ENCODE assay signal across 24 cellular contexts in the genomic region with DNA sequence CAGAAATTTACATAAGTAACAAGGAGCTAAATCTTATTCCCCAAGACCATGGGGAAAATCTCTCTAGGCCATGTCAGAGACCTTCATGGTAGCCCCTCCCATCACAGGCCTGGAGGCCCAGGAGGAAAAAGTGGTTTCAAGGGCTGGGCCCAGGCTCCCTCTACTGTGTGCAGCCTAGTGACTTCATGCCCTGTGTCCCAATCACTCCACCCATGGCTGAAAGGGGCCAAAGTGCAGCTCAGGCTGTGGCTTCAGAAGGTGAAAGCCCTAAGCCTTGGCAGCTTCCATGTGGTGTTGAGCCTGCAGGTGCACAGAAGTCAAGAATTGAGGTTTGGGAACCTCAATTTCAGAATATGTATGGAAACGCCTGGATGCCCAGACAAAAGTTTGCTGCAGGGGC.
"Had no signal": no experiment of that assay in that cellular context is flagged by ENCODE, and none has a peak within 500 bp of the region (broad histone marks: within the 10 kb centered on the region; RNA-seq: fewer than 3 reads in every experiment).

No MANE protein-coding gene starts in this region.

- DNase-seq: colonic mucosa; cortex of kidney; dermis blood vessel endothelial cell; dorsolateral prefrontal cortex; effector CD4-positive, alpha-beta T cell; effector CD8-positive, alpha-beta T cell; effector memory CD4-positive, alpha-beta T cell; effector memory CD8-positive, alpha-beta T cell; endodermal cell; erythroblast; esophagus squamous epithelium; foreskin fibroblast; foreskin keratinocyte; foreskin melanocyte; gastrocnemius medialis; glutamatergic neuron; head of caudate nucleus; heart left ventricle; heart right ventricle had no signal

- H3K27ac ChIP-seq: colonic mucosa, coronary artery, dorsolateral prefrontal cortex, epithelial cell of prostate, esophagus muscularis mucosa, esophagus squamous epithelium, foreskin keratinocyte, gastrocnemius medialis, gastroesophageal sphincter, heart left ventricle, heart right ventricle had no signal

- ATAC-seq: effector memory CD8-positive, alpha-beta T cell; esophagus mucosa; foreskin keratinocyte; gastrocnemius medialis; gastroesophageal sphincter; heart left ventricle; heart right ventricle had no signal

- H3K27me3 ChIP-seq: colonic mucosa, dorsolateral prefrontal cortex, esophagus muscularis mucosa, esophagus squamous epithelium, foreskin keratinocyte, gastrocnemius medialis, gastroesophageal sphincter, heart left ventricle, heart right ventricle had no signal

- H3K4me3 ChIP-seq: colonic mucosa, coronary artery, dorsolateral prefrontal cortex, esophagus muscularis mucosa, esophagus squamous epithelium, gastrocnemius medialis, gastroesophageal sphincter, heart left ventricle, heart right ventricle had no signal

- H3K36me3 ChIP-seq: colonic mucosa, esophagus muscularis mucosa, esophagus squamous epithelium, gastrocnemius medialis, gastroesophageal sphincter, heart left ventricle, heart right ventricle had no signal

- H3K4me1 ChIP-seq: colonic mucosa, esophagus muscularis mucosa, esophagus squamous epithelium, foreskin keratinocyte, gastrocnemius medialis, gastroesophageal sphincter, heart left ventricle, heart right ventricle had no signal

- H3K9me3 ChIP-seq: colonic mucosa, esophagus muscularis mucosa, esophagus squamous epithelium, gastrocnemius medialis, gastroesophageal sphincter, heart left ventricle had no signal
